Comparison of ENCODE assay signal across 1 cellular context in the genomic region with DNA sequence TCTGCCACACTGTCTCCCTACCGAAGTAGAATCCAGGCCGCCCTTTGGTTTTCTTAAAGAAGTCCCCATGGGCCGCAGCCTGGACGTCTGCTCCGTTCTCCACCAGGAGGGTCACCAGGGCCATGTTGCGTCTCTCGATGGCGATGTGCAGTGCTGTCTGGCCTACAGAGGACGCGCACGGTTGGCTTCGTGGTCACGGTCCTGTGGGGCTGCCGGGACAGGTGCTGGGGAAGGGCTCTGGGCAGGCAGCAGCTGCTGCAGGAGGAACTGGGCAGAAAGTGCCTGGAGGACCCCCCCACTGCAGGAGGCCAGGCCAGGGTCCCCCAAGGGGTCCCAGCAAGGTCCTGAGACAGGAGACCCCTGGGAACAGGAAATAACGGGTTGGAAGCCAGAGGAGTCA.
TF ChIP-seq lines count a peak whose summit lies in the region.

No MANE protein-coding gene starts in this region.

TF ChIP-seq in IMR-90, 13 proteins besides CTCF, POLR2A, EP300 and RAD21:
- TF ChIP-seq RFX5 (IDR thresholded peaks at IDR 0.05; ENCODE audit: low read depth, low read length) (no peak), SMC3 (IDR thresholded peaks at IDR 0.05; ENCODE audit: low read depth, low read length) (no peak), CHD1 (IDR thresholded peaks at IDR 0.05; ENCODE audit: low read depth, low read length) (no peak), RCOR1 (IDR thresholded peaks at IDR 0.05; ENCODE audit: insufficient replicate concordance, low read length) (no peak), CEBPB (IDR thresholded peaks at IDR 0.05; ENCODE audit: low read depth, low read length) (no peak)
- TF ChIP-seq, protein P1, sequence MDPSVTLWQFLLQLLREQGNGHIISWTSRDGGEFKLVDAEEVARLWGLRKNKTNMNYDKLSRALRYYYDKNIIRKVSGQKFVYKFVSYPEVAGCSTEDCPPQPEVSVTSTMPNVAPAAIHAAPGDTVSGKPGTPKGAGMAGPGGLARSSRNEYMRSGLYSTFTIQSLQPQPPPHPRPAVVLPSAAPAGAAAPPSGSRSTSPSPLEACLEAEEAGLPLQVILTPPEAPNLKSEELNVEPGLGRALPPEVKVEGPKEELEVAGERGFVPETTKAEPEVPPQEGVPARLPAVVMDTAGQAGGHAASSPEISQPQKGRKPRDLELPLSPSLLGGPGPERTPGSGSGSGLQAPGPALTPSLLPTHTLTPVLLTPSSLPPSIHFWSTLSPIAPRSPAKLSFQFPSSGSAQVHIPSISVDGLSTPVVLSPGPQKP (IDR thresholded peaks at IDR 0.05; ENCODE audit: borderline replicate concordance, low read depth, low read length): no peak
- TF ChIP-seq, protein P2, sequence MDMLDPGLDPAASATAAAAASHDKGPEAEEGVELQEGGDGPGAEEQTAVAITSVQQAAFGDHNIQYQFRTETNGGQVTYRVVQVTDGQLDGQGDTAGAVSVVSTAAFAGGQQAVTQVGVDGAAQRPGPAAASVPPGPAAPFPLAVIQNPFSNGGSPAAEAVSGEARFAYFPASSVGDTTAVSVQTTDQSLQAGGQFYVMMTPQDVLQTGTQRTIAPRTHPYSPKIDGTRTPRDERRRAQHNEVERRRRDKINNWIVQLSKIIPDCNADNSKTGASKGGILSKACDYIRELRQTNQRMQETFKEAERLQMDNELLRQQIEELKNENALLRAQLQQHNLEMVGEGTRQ (IDR thresholded peaks at IDR 0.05; ENCODE audit: low read depth, low read length): no peak
TF ChIP-seq in IMR-90: peak in this region for 0.
